Comparison of ENCODE assay signal across 8 cellular contexts in genomic region chr11:64742940-64743590, GRCh38. TPM values are rescaled to one million over a fixed set of nuclear protein-coding genes. Genes with fewer than 3 reads are reported as not detected.
DNase-seq lines count a peak whose midpoint lies in the region; ATAC-seq and TF ChIP-seq lines count a peak whose summit lies in the region.

No MANE protein-coding gene starts in this region.

- H3K9ac ChIP-seq in KMS-11 (no peak overlapping the region), colonic mucosa (ENCODE audit: low read depth in 2 of 2, low read length in 2 of 2) (peak overlapping the region; percentile 48 to 50)

- H2AFZ ChIP-seq in KMS-11 (ENCODE audit: low read depth), result peak overlapping the region; percentile 91

- H3K4me3 ChIP-seq in KMS-11 (IDR thresholded peaks at IDR 0.05; ENCODE audit: insufficient read depth, low read depth, low read length), result no peak overlapping the region
- peak overlapping the region; percentile 50 for H3K4me3 ChIP-seq in colonic mucosa
- H3K4me3 ChIP-seq in right lobe of liver, result peak overlapping the region; percentile 46 to 59 (median 53)

- H3K36me3 ChIP-seq in KMS-11 (ENCODE audit: insufficient read depth), result no peaks in the 10 kb centered on the region
- H3K36me3 ChIP-seq in colonic mucosa, result no peaks in the 10 kb centered on the region
- H3K36me3 ChIP-seq in right lobe of liver, result no peaks in the 10 kb centered on the region

- no peak for TF ChIP-seq POLR2A in right lobe of liver (IDR thresholded peaks at IDR 0.05)

- H3K79me2 ChIP-seq in KMS-11 (ENCODE audit: insufficient read depth, low read depth), result no peaks in the 10 kb centered on the region

- peak; percentile 74 for TF ChIP-seq CTCF in KMS-11 (conservative IDR thresholded peaks at IDR 0.05; ENCODE audit: low read depth, low read length)
- TF ChIP-seq CTCF in colonic mucosa (IDR thresholded peaks at IDR 0.05), result peak; percentile 92
- peak; percentile 88 to 97 (median 94) for TF ChIP-seq CTCF in right lobe of liver (IDR thresholded peaks at IDR 0.05)

- ATAC-seq in right lobe of liver (peak; percentile 77 to 85 (median 79)), GM18873 (IDR thresholded peaks at IDR 0.05; ENCODE audit: low FRiP score, unreplicated experiment) (no peak)

- in situ Hi-C loops in G401 (cut with HindIII; ENCODE audit: low sequenced_read_pairs), result no loop called here

- H4K20me1 ChIP-seq in KMS-11 (ENCODE audit: insufficient read depth), result no peaks in the 10 kb centered on the region

- peak overlapping the region; percentile 94 for H3K4me2 ChIP-seq in KMS-11

- H3K9me3 ChIP-seq in colonic mucosa (no peaks in the 10 kb centered on the region), right lobe of liver (no peaks in the 10 kb centered on the region)

- DNase-seq in G401 (ENCODE audit: low spot score) (peak; percentile 23), colonic mucosa (peak; percentile 74), right lobe of liver (peak; percentile 84 to 87 (median 86)), SHP77 treated with DMSO at 0.1 percent for 48 hours (lab: John Stamatoyannopoulos, UW) (no peak)
- peak; percentile 65 to 69 for DNase-seq in activated CD4-positive, alpha-beta T cell treated with anti-CD3 and anti-CD28 coated beads for 24 hours (ENCODE audit: low read depth in 2 of 2)
- peak; percentile 34 to 76 (median 60) for DNase-seq in stimulated activated CD4-positive, alpha-beta T cell treated with anti-CD3 and anti-CD28 coated beads, TNF-alpha, amount 100 ng/mL, for 1 hour (ENCODE audit: low read depth in 3 of 3, low spot score in 1 of 3)

- H3K27me3 ChIP-seq in KMS-11 (ENCODE audit: insufficient read depth, low read depth), result peaks cover 75% of the 10 kb centered on the region
- H3K27me3 ChIP-seq in colonic mucosa, result peaks cover 43% of the 10 kb centered on the region
- H3K27me3 ChIP-seq in right lobe of liver, result peaks cover 0 to 5% of the 10 kb centered on the region in 2 donors

- H3K27ac ChIP-seq in KMS-11 (no peak overlapping the region), colonic mucosa (peak overlapping the region; percentile 70), right lobe of liver (peak overlapping the region; percentile 60 to 76 (median 66))

- intact Hi-C loops in colonic mucosa (cut with DNase I) (loop anchor here (5.0 kb wide), 1 partner anchor 56 kb away; no protein-coding TSS in a partner anchor), right lobe of liver (cut with DNase I) (no loop called here)

- 0% methylated on average over 5 of the region's 53 CpGs for WGBS in right lobe of liver (ENCODE audit: insufficient coverage, low coverage, low lambda C conversion rate, missing lambda C conversion rate)

- H3K4me1 ChIP-seq in KMS-11 (ENCODE audit: low read depth, poor library complexity, severe bottlenecking), result peaks cover 31% of the 10 kb centered on the region
- H3K4me1 ChIP-seq in colonic mucosa, result peaks cover 19% of the 10 kb centered on the region
- peaks cover 0 to 23% (median 5%) of the 10 kb centered on the region in 4 donors for H3K4me1 ChIP-seq in right lobe of liver

RNA-seq across cellular contexts. Expression of gene RASGRP2, which starts 0.9 kb away (rescaled TPM):
- 0.62 and 1.9 TPM in 2 replicates for total RNA-seq in G401 (2014; rRNA removed; shearing (Covaris generic))
- total RNA-seq in colonic mucosa (1 to 10 TPM; 2.8 to 3.5 TPM), right lobe of liver (1 to 10 TPM; 1.6 to 8.1 (median 3.2) TPM)

RNA-seq across cellular contexts. Expression of gene PYGM, which starts 16.7 kb away (rescaled TPM):
- 8.6 and 11.6 TPM in 2 replicates for total RNA-seq in G401 (2014; rRNA removed; shearing (Covaris generic))
- total RNA-seq in colonic mucosa (1 to 10 TPM; 1.6 to 2.7 TPM), right lobe of liver (1 to 10 TPM in 1 of 6 experiments, under 1 TPM in 5; 0.24 to 1.4 (median 0.47) TPM)

RNA-seq across cellular contexts. Expression of gene NRXN2, which starts 20.1 kb away (rescaled TPM):
- 16.7 and 24.1 TPM in 2 replicates for total RNA-seq in G401 (2014; rRNA removed; shearing (Covaris generic))
- 1 to 10 TPM; 2.2 to 5.4 TPM for total RNA-seq in colonic mucosa
- total RNA-seq in right lobe of liver, result 1 to 10 TPM; 1.6 to 7.7 (median 2.3) TPM

RNA-seq across cellular contexts. Expression of gene SF1, which starts 35.3 kb away (rescaled TPM):
- 114 and 170 TPM in 2 replicates for total RNA-seq in G401 (2014; rRNA removed; shearing (Covaris generic))
- total RNA-seq in colonic mucosa (100 to 1,000 TPM; 164 to 220 TPM), right lobe of liver (100 to 1,000 TPM in 5 of 6 experiments, 10 to 100 TPM in 1; 92.7 to 164 (median 141) TPM)

RNA-seq across cellular contexts. Expression of gene MAP4K2, which starts 59.9 kb away (rescaled TPM):
- 24.7 and 26.6 TPM in 2 replicates for total RNA-seq in G401 (2014; rRNA removed; shearing (Covaris generic))
- 10 to 100 TPM in 1 of 2 donors, 1 to 10 TPM in 1; 9.2 to 13.3 TPM for total RNA-seq in colonic mucosa
- 10 to 100 TPM in 1 of 6 experiments, 1 to 10 TPM in 5; 3.4 to 14.7 (median 4.8) TPM for total RNA-seq in right lobe of liver
